Comparison of ENCODE assay signal across 15 cellular contexts in genomic region chr1:167659440-167659839, GRCh38. TPM values are rescaled to one million over a fixed set of nuclear protein-coding genes. Genes with fewer than 3 reads are reported as not detected.
DNase-seq lines count a peak whose midpoint lies in the region; ATAC-seq, FAIRE-seq and TF ChIP-seq lines count a peak whose summit lies in the region.
"Had no signal": no experiment of that assay in that cellular context is flagged by ENCODE, and none has a peak within 500 bp of the region (broad histone marks: within the 10 kb centered on the region; RNA-seq: fewer than 3 reads in every experiment).

No MANE protein-coding gene starts in this region.

- H3K9me1 ChIP-seq in endothelial cell of umbilical vein (replicated peaks; ENCODE audit: control insufficient read depth, extremely low read depth, insufficient read depth, low read length): no peaks in the 10 kb centered on the region

- TF ChIP-seq POLR2A in endothelial cell of umbilical vein (IDR thresholded peaks at IDR 0.05; ENCODE audit: low read depth, low read length): no peak

- H3K4me3 ChIP-seq in endothelial cell of umbilical vein (replicated peaks in 1 of 3; ENCODE audit: insufficient read depth in 1 of 3, low read depth in 1 of 3, low read length in 3 of 3) (no peak overlapping the region), psoas muscle (no peak overlapping the region)
- H3K4me3 ChIP-seq: ovary had no signal

- no peak for FAIRE-seq in endothelial cell of umbilical vein (lab: Jason Lieb, UNC)
- FAIRE-seq: kidney had no signal

- no peak overlapping the region for H3K9ac ChIP-seq in endothelial cell of umbilical vein (replicated peaks; ENCODE audit: extremely low read depth, insufficient read depth, low read length)

- TF ChIP-seq CTCF in endothelial cell of umbilical vein (IDR thresholded peaks at IDR 0.05; ENCODE audit: extremely low read depth in 1 of 2, insufficient read depth in 1 of 2, low read depth in 1 of 2, low read length in 2 of 2) (no peak), psoas muscle (IDR thresholded peaks at IDR 0.05) (no peak)

- H3K27ac ChIP-seq in endothelial cell of umbilical vein (ENCODE audit: insufficient read depth, low read depth, low read length) (no peak overlapping the region), psoas muscle (peak overlapping the region; percentile 93)
- H3K27ac ChIP-seq: ovary had no signal

- H3K4me3 Mint-ChIP-seq in activated CD4-positive, alpha-beta memory T cell treated with anti-CD3 and anti-CD28 coated beads for 36 hours: no peak overlapping the region
- H3K4me3 Mint-ChIP-seq in activated CD4-positive, alpha-beta memory T cell treated with anti-CD3 and anti-CD28 coated beads, Interleukin-2, amount 10 ng/mL, durations not matched to agents 7 days and 5 days: no peak overlapping the region

- 6 to 30% (median 20%) methylated on average over 2 of the region's 2 CpGs for WGBS in psoas muscle, 3 donors

- H3K4me1 Mint-ChIP-seq in activated CD4-positive, alpha-beta memory T cell treated with anti-CD3 and anti-CD28 coated beads for 36 hours (ENCODE audit: low read depth): peaks cover 79% of the 10 kb centered on the region
- peaks cover 56% of the 10 kb centered on the region for H3K4me1 Mint-ChIP-seq in activated CD4-positive, alpha-beta memory T cell treated with anti-CD3 and anti-CD28 coated beads, Interleukin-2, amount 10 ng/mL, durations not matched to agents 7 days and 5 days

- no peaks in the 10 kb centered on the region for H3K9me3 ChIP-seq in endothelial cell of umbilical vein (replicated peaks; ENCODE audit: control insufficient read depth, insufficient read depth, low read length)
- H3K9me3 ChIP-seq in psoas muscle: no peaks in the 10 kb centered on the region
- H3K9me3 ChIP-seq: ovary had no signal

- no peak overlapping the region for H3K4me2 ChIP-seq in endothelial cell of umbilical vein (ENCODE audit: insufficient read depth, low read length)

- H4K20me1 ChIP-seq in endothelial cell of umbilical vein (replicated peaks; ENCODE audit: control insufficient read depth, extremely low read depth, insufficient read depth, low read length): no peaks in the 10 kb centered on the region

- peaks cover 18% of the 10 kb centered on the region for H3K4me1 ChIP-seq in endothelial cell of umbilical vein (ENCODE audit: control insufficient read depth, extremely low read depth, insufficient read depth, low read length)
- peaks cover 69% of the 10 kb centered on the region for H3K4me1 ChIP-seq in psoas muscle

- no peak for DNase-seq in activated CD4-positive, alpha-beta memory T cell treated with anti-CD3 and anti-CD28 coated beads for 36 hours
- no peak for DNase-seq in activated CD4-positive, alpha-beta memory T cell treated with anti-CD3 and anti-CD28 coated beads, Interleukin-2, amount 10 ng/mL, durations not matched to agents 7 days and 5 days
- peak; percentile 54 for DNase-seq in M059J (ENCODE audit: low read depth)
- DNase-seq in endothelial cell of umbilical vein (ENCODE audit: low read depth, low spot score): peak; percentile 72
- DNase-seq in psoas muscle: no peak
- no peak for DNase-seq in hepatic stellate cell (ENCODE audit: low spot score)
- no peak for DNase-seq in HK-2 (ENCODE audit: unreplicated experiment)
- DNase-seq: activated CD4-positive, alpha-beta T cell treated with anti-CD3 and anti-CD28 coated beads, Interleukin-2, amount 50 U/mL, for 4 hours; DND-41; effector CD8-positive, alpha-beta T cell; foreskin melanocyte; HCEC 1CT; kidney; ovary had no signal

- intact Hi-C loops in activated CD4-positive, alpha-beta memory T cell treated with anti-CD3 and anti-CD28 coated beads for 36 hours (cut with micrococcal nuclease): no loop called here
- intact Hi-C loops in endothelial cell of umbilical vein (cut with micrococcal nuclease): loop anchor here (5.0 kb wide), 1 partner anchor 42 kb away; no protein-coding TSS in a partner anchor
- intact Hi-C loops in psoas muscle (cut with DNase I): no loop called here

- CTCF ChIA-PET in activated CD4-positive, alpha-beta memory T cell treated with anti-CD3 and anti-CD28 coated beads for 36 hours (lab: Charles Lee): interaction anchor here (1.0 kb wide), 1 partner anchor 59 kb away, joined by 8 read pairs; no protein-coding TSS in a partner anchor
- CTCF ChIA-PET in activated CD4-positive, alpha-beta memory T cell treated with anti-CD3 and anti-CD28 coated beads, Interleukin-2, amount 10 ng/mL, durations not matched to agents 7 days and 5 days (lab: Charles Lee): no interaction called here
- CTCF ChIA-PET in endothelial cell of umbilical vein (lab: Charles Lee): interaction anchor here (2.1 kb wide), 1 partner anchor 28 kb away, joined by 10 read pairs; no protein-coding TSS in a partner anchor

- no TSS peak for BruUV-seq in endothelial cell of umbilical vein (replicated peaks; lab: Mats Ljungman, UMichigan)

- H3K9me3 Mint-ChIP-seq in activated CD4-positive, alpha-beta memory T cell treated with anti-CD3 and anti-CD28 coated beads for 36 hours: no peaks in the 10 kb centered on the region
- H3K9me3 Mint-ChIP-seq in activated CD4-positive, alpha-beta memory T cell treated with anti-CD3 and anti-CD28 coated beads, Interleukin-2, amount 10 ng/mL, durations not matched to agents 7 days and 5 days: no peaks in the 10 kb centered on the region

- peaks cover 3% of the 10 kb centered on the region for H3K36me3 Mint-ChIP-seq in activated CD4-positive, alpha-beta memory T cell treated with anti-CD3 and anti-CD28 coated beads for 36 hours
- peaks cover 73% of the 10 kb centered on the region for H3K36me3 Mint-ChIP-seq in activated CD4-positive, alpha-beta memory T cell treated with anti-CD3 and anti-CD28 coated beads, Interleukin-2, amount 10 ng/mL, durations not matched to agents 7 days and 5 days (ENCODE audit: low read depth)

- H3K36me3 ChIP-seq in endothelial cell of umbilical vein (ENCODE audit: control insufficient read depth in 2 of 2, extremely low read depth in 1 of 2, insufficient read depth in 2 of 2, low read length in 2 of 2) (no peaks in the 10 kb centered on the region), psoas muscle (ENCODE audit: insufficient read depth in 1 of 2, low read depth in 1 of 2) (no peaks in the 10 kb centered on the region)
- H3K36me3 ChIP-seq: ovary had no signal

- POLR2A ChIA-PET in activated CD4-positive, alpha-beta memory T cell treated with anti-CD3 and anti-CD28 coated beads for 36 hours (lab: Charles Lee): no interaction called here
- POLR2A ChIA-PET in activated CD4-positive, alpha-beta memory T cell treated with anti-CD3 and anti-CD28 coated beads, Interleukin-2, amount 10 ng/mL, durations not matched to agents 7 days and 5 days (lab: Charles Lee): interaction anchor here (0.6 to 1.3 kb wide), 2 partner anchors 15 to 27 kb away, joined by 3 read pairs; no protein-coding TSS in a partner anchor
- POLR2A ChIA-PET in endothelial cell of umbilical vein (lab: Charles Lee): no interaction called here

- no peaks in the 10 kb centered on the region for H3K27me3 Mint-ChIP-seq in activated CD4-positive, alpha-beta memory T cell treated with anti-CD3 and anti-CD28 coated beads for 36 hours
- H3K27me3 Mint-ChIP-seq in activated CD4-positive, alpha-beta memory T cell treated with anti-CD3 and anti-CD28 coated beads, Interleukin-2, amount 10 ng/mL, durations not matched to agents 7 days and 5 days: no peaks in the 10 kb centered on the region

- peak overlapping the region; percentile 28 for H3K27ac Mint-ChIP-seq in activated CD4-positive, alpha-beta memory T cell treated with anti-CD3 and anti-CD28 coated beads for 36 hours
- no peak overlapping the region for H3K27ac Mint-ChIP-seq in activated CD4-positive, alpha-beta memory T cell treated with anti-CD3 and anti-CD28 coated beads, Interleukin-2, amount 10 ng/mL, durations not matched to agents 7 days and 5 days

- H3K27me3 ChIP-seq in endothelial cell of umbilical vein (ENCODE audit: control insufficient read depth in 2 of 2, insufficient read depth in 2 of 2, low read length in 2 of 2) (peaks cover 0 to 5% of the 10 kb centered on the region in 2 experiments), psoas muscle (ENCODE audit: insufficient read depth in 3 of 3, low read length in 2 of 3) (no peaks in the 10 kb centered on the region)
- H3K27me3 ChIP-seq: ovary had no signal

- dilution Hi-C loops in endothelial cell of umbilical vein (cut with MboI; ENCODE audit: extremely low pct_ligation_motif_present, low sequenced_read_pairs): no loop called here

- ATAC-seq in psoas muscle (no peak), HG02623 (IDR thresholded peaks at IDR 0.05; ENCODE audit: unreplicated experiment) (no peak)

- no peak overlapping the region for H2AFZ ChIP-seq in endothelial cell of umbilical vein (ENCODE audit: low read depth, low read length)

- no peaks in the 10 kb centered on the region for H3K79me2 ChIP-seq in endothelial cell of umbilical vein (ENCODE audit: control insufficient read depth, insufficient read depth, low read length)

TF ChIP-seq in endothelial cell of umbilical vein, 7 proteins besides CTCF, POLR2A, EP300 and RAD21:
- TF ChIP-seq POLR2AphosphoS5 (IDR thresholded peaks at IDR 0.05; ENCODE audit: insufficient read depth, low read depth, low read length) (no peak), GATA2 (IDR thresholded peaks at IDR 0.05; ENCODE audit: insufficient read depth, insufficient read length, low read depth, low read length) (peak; percentile 38), MAX (IDR thresholded peaks at IDR 0.05; ENCODE audit: insufficient read depth, insufficient read length) (peak; percentile 75)

RNA-seq across cellular contexts. Expression of gene RCSD1, which starts 29.4 kb away (rescaled TPM):
- 10 to 100 TPM; 61.7 to 65.8 TPM for total RNA-seq in activated CD4-positive, alpha-beta memory T cell treated with anti-CD3 and anti-CD28 coated beads for 36 hours
- total RNA-seq in activated CD4-positive, alpha-beta memory T cell treated with anti-CD3 and anti-CD28 coated beads, Interleukin-2, amount 10 ng/mL, durations not matched to agents 7 days and 5 days: 100 to 1,000 TPM; 155 to 158 TPM
- 0.15 and 0.81 TPM in 2 replicates for total RNA-seq in M059J (2014; rRNA removed; shearing (Covaris generic))
- total RNA-seq in endothelial cell of umbilical vein: 0.28 and 1.00 TPM in 2 replicates
- 0.08 and 0.13 TPM in 2 replicates for polyA plus RNA-seq in endothelial cell of umbilical vein
- 0.09 and 0.13 TPM in 2 replicates for polyA plus RNA-seq in endothelial cell of umbilical vein (2011; cell fraction: cytosol; rRNA removed)
- polyA plus RNA-seq in endothelial cell of umbilical vein (2011; cell fraction: nucleus; rRNA removed): 0.08 TPM in 1 of 2 replicates, not detected in the other
- 0.07 and 0.08 TPM in 2 replicates for polyA plus RNA-seq in endothelial cell of umbilical vein (2012)
- polyA minus RNA-seq in endothelial cell of umbilical vein: 0.91 and 1.3 TPM in 2 replicates
- not detected for polyA minus RNA-seq in endothelial cell of umbilical vein (2011; cell fraction: cytosol; rRNA and poly(A)+ RNA removed)
- 0.14 TPM in 1 of 2 replicates, not detected in the other for polyA minus RNA-seq in endothelial cell of umbilical vein (2011; cell fraction: nucleus; rRNA and poly(A)+ RNA removed)
- 10 to 100 TPM in 3 of 4 donors, 1 to 10 TPM in 1; 9.9 to 34.2 (median 23.1) TPM for total RNA-seq in psoas muscle
- polyA plus RNA-seq in psoas muscle: 10 to 100 TPM in 2 of 3 donors, 1 to 10 TPM in 1; 3.9 to 13.7 (median 10.4) TPM

Comparison
In these comparisons a context has a peak if more than half of its experiments do, and no peak if none do; other contexts are left out.
1. DNase-seq: peak in M059J (single experiment) and endothelial cell of umbilical vein (single experiment); none in activated CD4-positive, alpha-beta memory T cell treated with anti-CD3 and anti-CD28 coated beads for 36 hours (single experiment), activated CD4-positive, alpha-beta memory T cell treated with anti-CD3 and anti-CD28 coated beads, Interleukin-2, amount 10 ng/mL, durations not matched to agents 7 days and 5 days (single experiment), psoas muscle (0 of 2), hepatic stellate cell (single experiment) and HK-2 (single experiment).